ENCODE assay signal across 13 cellular contexts in genomic region chr12:104055686-104056388, GRCh38. TPM values are rescaled to one million over a fixed set of nuclear protein-coding genes. Genes with fewer than 3 reads are reported as not detected.
A peak's percentile ranks its signal among the peaks of the same experiment; 100 is the strongest.
DNase-seq lines count a peak whose midpoint lies in the region; ATAC-seq and TF ChIP-seq lines count a peak whose summit lies in the region.
"Had no signal": no experiment of that assay in that cellular context is flagged by ENCODE, and none has a peak within 500 bp of the region (broad histone marks: within the 10 kb centered on the region; RNA-seq: fewer than 3 reads in every experiment).

No MANE protein-coding gene starts in this region.

- H3K4me1 ChIP-seq in body of pancreas = peaks cover 24% of the 10 kb centered on the region
- H3K4me1 ChIP-seq in right lobe of liver = peaks cover 0 to 23% (median 7%) of the 10 kb centered on the region in 4 donors

- intact Hi-C loops in body of pancreas (cut with DNase I) = no loop called here
- intact Hi-C loops in right lobe of liver (cut with DNase I) = no loop called here

- H3K4me3 ChIP-seq in body of pancreas (no peak overlapping the region), right lobe of liver (no peak overlapping the region)
- H3K4me3 ChIP-seq: hepatocyte had no signal

- ATAC-seq in body of pancreas (peak; percentile 98), right lobe of liver (peak; percentile 91 to 97 (median 96)), HG02852 (IDR thresholded peaks at IDR 0.05; ENCODE audit: unreplicated experiment) (no peak), HG02588 (IDR thresholded peaks at IDR 0.05; ENCODE audit: unreplicated experiment) (no peak)
- no peak for ATAC-seq in activated T-cell treated with anti-CD3 and anti-CD28 coated beads, Interleukin-2, amount 50 U/mL, for 72 hours (replicated peaks in 1 of 2)
- ATAC-seq: stimulated activated effector memory CD8-positive, alpha-beta T cell treated with anti-CD3 and anti-CD28 coated beads, Interleukin-12 subunit alpha, Interleukin-12 subunit beta, amount 100 ng/mL, for 72 hours had no signal

- 9 to 18% methylated on average over 5 of the region's 5 CpGs for WGBS in body of pancreas, 2 donors
- 7% methylated on average over 5 of the region's 5 CpGs for WGBS in right lobe of liver (ENCODE audit: insufficient coverage, low coverage, low lambda C conversion rate, missing lambda C conversion rate)

- no peaks in the 10 kb centered on the region for H3K4me1 Mint-ChIP-seq in activated T-cell treated with anti-CD3 and anti-CD28 coated beads, Interleukin-2, amount 50 U/mL, for 72 hours (ENCODE audit: low read depth)
- H3K4me1 Mint-ChIP-seq: stimulated activated effector memory CD8-positive, alpha-beta T cell treated with anti-CD3 and anti-CD28 coated beads, Interleukin-12 subunit alpha, Interleukin-12 subunit beta, amount 100 ng/mL, for 72 hours had no signal

- H3K36me3 Mint-ChIP-seq in activated T-cell treated with anti-CD3 and anti-CD28 coated beads, Interleukin-2, amount 50 U/mL, for 72 hours (ENCODE audit: insufficient read depth in 2 of 2) = no peaks in the 10 kb centered on the region
- H3K36me3 Mint-ChIP-seq: stimulated activated effector memory CD8-positive, alpha-beta T cell treated with anti-CD3 and anti-CD28 coated beads, Interleukin-12 subunit alpha, Interleukin-12 subunit beta, amount 100 ng/mL, for 72 hours had no signal

- H3K4me3 Mint-ChIP-seq in activated T-cell treated with anti-CD3 and anti-CD28 coated beads, Interleukin-2, amount 50 U/mL, for 72 hours = no peak overlapping the region
- H3K4me3 Mint-ChIP-seq: activated naive CD8-positive, alpha-beta T cell; stimulated activated effector memory CD8-positive, alpha-beta T cell treated with anti-CD3 and anti-CD28 coated beads, Interleukin-12 subunit alpha, Interleukin-12 subunit beta, amount 100 ng/mL, for 72 hours; T-helper 2 cell treated with Interferon-gamma antibody and Interleukin-4, amounts not matched to agents 5 μg/mL and 100 μg/mL, for 36 hours had no signal

- H3K27me3 ChIP-seq in body of pancreas = no peaks in the 10 kb centered on the region
- H3K27me3 ChIP-seq in right lobe of liver = no peaks in the 10 kb centered on the region

- no peak for TF ChIP-seq CTCF in body of pancreas (IDR thresholded peaks at IDR 0.05)
- no peak for TF ChIP-seq CTCF in right lobe of liver (IDR thresholded peaks at IDR 0.05)

- H3K9me3 ChIP-seq in body of pancreas (no peaks in the 10 kb centered on the region), right lobe of liver (no peaks in the 10 kb centered on the region)

- TF ChIP-seq POLR2A in body of pancreas (IDR thresholded peaks at IDR 0.05) (peak in 1 of 3 donors; percentile 15), right lobe of liver (IDR thresholded peaks at IDR 0.05) (no peak)

- H3K27ac Mint-ChIP-seq in activated T-cell treated with anti-CD3 and anti-CD28 coated beads, Interleukin-2, amount 50 U/mL, for 72 hours = no peak overlapping the region
- H3K27ac Mint-ChIP-seq: activated naive CD8-positive, alpha-beta T cell; stimulated activated effector memory CD8-positive, alpha-beta T cell treated with anti-CD3 and anti-CD28 coated beads, Interleukin-12 subunit alpha, Interleukin-12 subunit beta, amount 100 ng/mL, for 72 hours; T-helper 2 cell treated with Interferon-gamma antibody and Interleukin-4, amounts not matched to agents 5 μg/mL and 100 μg/mL, for 36 hours had no signal

- peak; percentile 18 for DNase-seq in AG20443 (ENCODE audit: low spot score)
- DNase-seq in NCI-H2081 treated with DMSO at 0.1 percent for 48 hours (lab: John Stamatoyannopoulos, UW) = peak; percentile 33
- peak; percentile 91 to 97 (median 96) for DNase-seq in body of pancreas
- DNase-seq in right lobe of liver = peak; percentile 70 to 97 (median 91)
- no peak for DNase-seq in activated T-cell treated with anti-CD3 and anti-CD28 coated beads, Interleukin-2, amount 50 U/mL, for 72 hours
- DNase-seq in NK-92 treated with Interleukin-12 subunit alpha and Interleukin-12 subunit beta, amount 100 ng/mL, for 24 hours (lab: John Stamatoyannopoulos, UW) = no peak

- H3K27ac ChIP-seq in body of pancreas (peak overlapping the region; percentile 4 to 71 (median 46)), right lobe of liver (peak overlapping the region in 2 of 3 donors; percentile 37 to 50)
- H3K27ac ChIP-seq: hepatocyte, KMS-11 had no signal

- H3K36me3 ChIP-seq in body of pancreas (replicated peaks in 1 of 2; ENCODE audit: insufficient read depth in 1 of 2, low read depth in 2 of 2) = no peaks in the 10 kb centered on the region
- no peaks in the 10 kb centered on the region for H3K36me3 ChIP-seq in right lobe of liver

- H3K9me3 Mint-ChIP-seq in activated T-cell treated with anti-CD3 and anti-CD28 coated beads, Interleukin-2, amount 50 U/mL, for 72 hours = no peaks in the 10 kb centered on the region
- H3K9me3 Mint-ChIP-seq: stimulated activated effector memory CD8-positive, alpha-beta T cell treated with anti-CD3 and anti-CD28 coated beads, Interleukin-12 subunit alpha, Interleukin-12 subunit beta, amount 100 ng/mL, for 72 hours; T-helper 2 cell treated with Interferon-gamma antibody and Interleukin-4, amounts not matched to agents 5 μg/mL and 100 μg/mL, for 36 hours had no signal

- peaks cover 42% of the 10 kb centered on the region for H3K27me3 Mint-ChIP-seq in activated T-cell treated with anti-CD3 and anti-CD28 coated beads, Interleukin-2, amount 50 U/mL, for 72 hours (ENCODE audit: low read depth)

RNA-seq across cellular contexts. Expression of gene GLT8D2, which starts 5.8 kb away (rescaled TPM):
- total RNA-seq in body of pancreas (1 to 10 TPM in 1 of 2 donors, under 1 TPM in 1; 0.99 to 6.0 TPM), right lobe of liver (1 to 10 TPM in 2 of 6 experiments, under 1 TPM in 4; 0.44 to 1.2 (median 0.79) TPM)
- total RNA-seq in activated T-cell treated with anti-CD3 and anti-CD28 coated beads, Interleukin-2, amount 50 U/mL, for 72 hours = under 1 TPM; 0.23 to 0.36 TPM

RNA-seq across cellular contexts. Expression of gene HCFC2, which starts 8.5 kb away (rescaled TPM):
- total RNA-seq in body of pancreas (10 to 100 TPM; 14.5 to 15.8 TPM), right lobe of liver (10 to 100 TPM in 3 of 6 experiments, 1 to 10 TPM in 3; 7.3 to 12.7 (median 9.7) TPM)
- total RNA-seq in activated T-cell treated with anti-CD3 and anti-CD28 coated beads, Interleukin-2, amount 50 U/mL, for 72 hours = 10 to 100 TPM; 11.0 TPM

Comparison
In these comparisons a context has a peak if more than half of its experiments do, and no peak if none do; other contexts are left out.
1. DNase-seq: peak in AG20443 (single experiment), NCI-H2081 treated with DMSO at 0.1 percent for 48 hours (single experiment), body of pancreas (4 of 4) and right lobe of liver (3 of 3); none in activated T-cell treated with anti-CD3 and anti-CD28 coated beads, Interleukin-2, amount 50 U/mL, for 72 hours (0 of 2) and NK-92 treated with Interleukin-12 subunit alpha and Interleukin-12 subunit beta, amount 100 ng/mL, for 24 hours (single experiment).
2. ATAC-seq: peak in body of pancreas (single experiment) and right lobe of liver (4 of 4); none in HG02852 (single experiment), HG02588 (single experiment) and activated T-cell treated with anti-CD3 and anti-CD28 coated beads, Interleukin-2, amount 50 U/mL, for 72 hours (0 of 2).